ENCODE assay signal across 8 cellular contexts in the genomic region with DNA sequence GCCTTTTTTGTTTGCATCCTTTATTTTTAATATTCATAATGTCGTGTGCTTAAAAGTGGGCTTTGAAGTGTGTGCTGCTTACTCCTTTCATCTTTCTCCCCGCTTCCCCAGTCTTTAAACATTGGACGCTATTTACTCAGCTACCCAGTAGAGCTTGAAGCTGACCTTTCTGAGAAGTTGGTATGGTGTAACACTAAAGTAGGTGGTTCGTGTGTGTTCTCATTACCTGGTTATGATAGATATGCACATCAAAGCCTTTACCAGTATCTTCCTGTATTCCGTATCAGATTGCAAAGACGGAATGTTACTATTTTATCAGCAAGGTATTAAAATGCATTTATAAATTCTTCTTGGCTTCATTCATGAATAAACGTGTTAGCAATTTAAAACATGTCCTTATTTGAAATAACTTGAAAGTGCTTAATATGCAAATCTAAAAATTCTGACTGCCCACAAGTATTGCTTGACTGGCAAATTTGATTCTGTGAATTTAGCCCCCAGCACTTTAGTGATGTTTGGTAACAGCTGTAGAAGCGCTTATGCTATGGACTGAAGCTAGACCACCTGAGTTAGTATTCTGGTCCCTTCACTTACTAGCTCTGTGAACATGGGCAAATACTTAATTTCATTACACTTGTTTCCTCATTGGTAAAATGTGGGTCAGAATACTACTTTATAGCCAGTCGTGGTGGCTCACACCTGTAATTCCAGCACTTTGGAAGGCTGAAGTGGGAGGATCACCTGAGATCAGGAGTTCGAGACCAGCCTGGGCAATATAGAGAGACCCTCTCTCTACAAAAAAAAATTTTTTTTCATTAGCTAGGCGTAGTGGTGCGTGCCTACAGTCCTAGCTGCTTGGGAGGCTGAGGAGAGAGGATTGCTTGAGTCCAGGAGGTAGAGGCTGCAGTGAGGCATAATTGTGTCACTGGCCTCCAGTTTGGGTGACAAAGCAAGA. TPM values are rescaled to one million over a fixed set of nuclear protein-coding genes. Genes with fewer than 3 reads are reported as not detected.
DNase-seq lines count a peak whose midpoint lies in the region; TF ChIP-seq lines count a peak whose summit lies in the region.

No MANE protein-coding gene starts in this region.

- H3K9me3 ChIP-seq in HUES6 (ENCODE audit: control insufficient read depth, insufficient read depth, low read depth, low read length), result no peaks in the 10 kb centered on the region
- H3K9me3 ChIP-seq in muscle layer of colon (ENCODE audit: low read length), result no peaks in the 10 kb centered on the region

- no peak for TF ChIP-seq CTCF in AG04449 (IDR thresholded peaks at IDR 0.05; ENCODE audit: insufficient read depth, low read length, missing control alignments)
- TF ChIP-seq CTCF in MCF 10A (IDR thresholded peaks at IDR 0.05; ENCODE audit: unreplicated experiment), result no peak

- intact Hi-C loops in MCF 10A (cut with micrococcal nuclease), result no loop called here

- H3K4me1 ChIP-seq in HUES6 (ENCODE audit: control insufficient read depth, insufficient read depth, low read length) (peaks cover 3% of the 10 kb centered on the region; the same call in 1 of the 2 replicates), muscle layer of colon (ENCODE audit: insufficient read depth, low read length) (peaks cover 15% of the 10 kb centered on the region)

- H3K27ac ChIP-seq in HUES6 (ENCODE audit: low read depth, low read length) (no peak overlapping the region), muscle layer of colon (ENCODE audit: low read depth, low read length) (peak overlapping the region; percentile 65)

- H3K9ac ChIP-seq in HUES6 (ENCODE audit: low read length), result peak overlapping the region; percentile 89
- H3K9ac ChIP-seq in muscle layer of colon (ENCODE audit: low read length), result peak overlapping the region; percentile 88

- POLR2A ChIA-PET in AG04449 (lab: Yijun Ruan, JAX) (interaction anchor here (0.9 to 1.2 kb wide), 2 partner anchors 123 to 133 kb away, joined by 3 to 4 read pairs; no protein-coding TSS in a partner anchor), MCF 10A (lab: Yijun Ruan, JAX) (interaction anchor here (0.7 to 4.8 kb wide), 16 partner anchors 9 to 418 kb away, joined by 3 to 49 read pairs (median 4); partner anchors contain the start of genes DENND4C and RPS6)

- H3K27me3 ChIP-seq in HUES6 (ENCODE audit: control insufficient read depth, insufficient read depth, low read length) (no peaks in the 10 kb centered on the region), muscle layer of colon (ENCODE audit: control insufficient read depth in 1 of 2, insufficient read depth in 2 of 2, low read length in 2 of 2) (no peaks in the 10 kb centered on the region)

- H3K4me3 Mint-ChIP-seq in MCF 10A (ENCODE audit: unreplicated experiment), result peak overlapping the region; percentile 82

- CTCF ChIA-PET in AG04449 (lab: Yijun Ruan, JAX) (interaction anchor here (0.8 to 4.9 kb wide), 8 partner anchors 11 to 414 kb away, joined by 3 to 82 read pairs (median 6); no protein-coding TSS in a partner anchor), MCF 10A (lab: Yijun Ruan, JAX) (interaction anchor here (0.6 to 1.9 kb wide), 15 partner anchors 12 to 753 kb away, joined by 3 to 6 read pairs (median 4); no protein-coding TSS in a partner anchor)

- BruUV-seq in MCF 10A (replicated peaks; lab: Mats Ljungman, UMichigan), result no TSS peak

- H3K4me3 ChIP-seq in AG04449 (ENCODE audit: low read depth, low read length) (peak overlapping the region; percentile 69), HUES6 (ENCODE audit: low read depth, low read length) (peak overlapping the region; percentile 85), muscle layer of colon (ENCODE audit: low read depth in 1 of 2, low read length in 2 of 2) (peak overlapping the region; percentile 88 to 98)

- peaks cover 6% of the 10 kb centered on the region for H3K4me1 Mint-ChIP-seq in MCF 10A (ENCODE audit: insufficient read depth, unreplicated experiment)

- H3K36me3 Mint-ChIP-seq in MCF 10A (ENCODE audit: insufficient read depth, unreplicated experiment), result peaks cover 9% of the 10 kb centered on the region

- no peaks in the 10 kb centered on the region for H3K9me3 Mint-ChIP-seq in MCF 10A (ENCODE audit: unreplicated experiment)

- peaks cover 4% of the 10 kb centered on the region; the same call in 1 of the 2 replicates for H3K36me3 ChIP-seq in HUES6 (ENCODE audit: control insufficient read depth, insufficient read depth, low read length)
- H3K36me3 ChIP-seq in muscle layer of colon (ENCODE audit: insufficient read depth, low read length), result peaks cover 5% of the 10 kb centered on the region

- DNase-seq in AG04449 (ENCODE audit: low read depth, low spot score) (no peak), MCF 10A (ENCODE audit: unreplicated experiment) (peak; percentile 23), GOT3 (lab: John Stamatoyannopoulos, UW) (no peak), SIG-M5 (lab: John Stamatoyannopoulos, UW) (no peak), A172 (ENCODE audit: low spot score) (no peak), NCI-H1930 (lab: John Stamatoyannopoulos, UW) (no peak)

- peak overlapping the region; percentile 96 for H3K27ac Mint-ChIP-seq in MCF 10A (ENCODE audit: low read depth, unreplicated experiment)

- H3K27me3 Mint-ChIP-seq in MCF 10A (ENCODE audit: insufficient read depth, unreplicated experiment), result no peaks in the 10 kb centered on the region

RNA-seq across cellular contexts. Expression of gene RRAGA, which starts 1.7 kb away (rescaled TPM):
- 44.0 and 50.3 TPM in 2 replicates for total RNA-seq in MCF 10A (2022)
- total RNA-seq in A172 (2014; rRNA removed; shearing (Covaris generic)), result 35.5 and 37.0 TPM in 2 replicates

RNA-seq across cellular contexts. Expression of gene SAXO1, which starts 17.9 kb away (rescaled TPM):
- not detected in 2 replicates for total RNA-seq in MCF 10A (2022)
- total RNA-seq in A172 (2014; rRNA removed; shearing (Covaris generic)), result not detected in 2 replicates

RNA-seq across cellular contexts. Expression of gene HAUS6, which starts 51.8 kb away (rescaled TPM):
- total RNA-seq in MCF 10A (2022), result 15.8 and 16.2 TPM in 2 replicates
- total RNA-seq in A172 (2014; rRNA removed; shearing (Covaris generic)), result 39.7 and 40.4 TPM in 2 replicates
